ENCODE assay signal across 31 cellular contexts in genomic region chr15:23567921-23568320, GRCh38. TPM values are rescaled to one million over a fixed set of nuclear protein-coding genes. Genes with fewer than 3 reads are reported as not detected.
DNase-seq lines count a peak whose midpoint lies in the region; ATAC-seq and TF ChIP-seq lines count a peak whose summit lies in the region.
"Had no signal": no experiment of that assay in that cellular context is flagged by ENCODE, and none has a peak within 500 bp of the region (broad histone marks: within the 10 kb centered on the region; RNA-seq: fewer than 3 reads in every experiment).

No MANE protein-coding gene starts in this region.

- no peaks in the 10 kb centered on the region for H3K9me3 ChIP-seq in HAP-1
- H3K9me3 ChIP-seq: adrenal gland, thyroid gland, uterus had no signal

- intact Hi-C loops in left colon (cut with DNase I, micrococcal nuclease), result no loop called here

- H3K36me3 Mint-ChIP-seq in progenitor cell of endocrine pancreas (ENCODE audit: insufficient read depth), result peaks cover 10% of the 10 kb centered on the region
- H3K36me3 Mint-ChIP-seq: IgD-negative memory B cell had no signal

- H3K27me3 Mint-ChIP-seq in progenitor cell of endocrine pancreas, result no peaks in the 10 kb centered on the region
- H3K27me3 Mint-ChIP-seq: dendritic cell treated with granulocyte-macrophage colony-stimulating factor and Interleukin-4, amounts not matched to agents 40 ng/mL and 50 ng/mL, for 4 days; IgD-negative memory B cell had no signal

- in situ Hi-C loops in HAP-1 (cut with MboI; ENCODE audit: low sequenced_read_pairs), result no loop called here

- DNase-seq in NCI-H146 treated with DMSO at 0.1 percent for 48 hours (lab: John Stamatoyannopoulos, UW; ENCODE audit: unreplicated experiment), result peak; percentile 5
- no peak for DNase-seq in NCI-H146 (lab: John Stamatoyannopoulos, UW)
- peak; percentile 60 for DNase-seq in NCI-H1417 treated with DMSO at 0.1 percent for 48 hours (lab: John Stamatoyannopoulos, UW)
- DNase-seq in globus pallidus (ENCODE audit: low spot score), result peak; percentile 90
- no peak for DNase-seq in progenitor cell of endocrine pancreas (ENCODE audit: low spot score, unreplicated experiment)
- DNase-seq in left colon, result no peak
- DNase-seq in HAP-1 (ENCODE audit: low spot score in 2 of 2), result no peak
- DNase-seq: 8988T; activated T-cell treated with anti-CD3 and anti-CD28 coated beads, Interleukin-2, amount 50 U/mL, for 72 hours; adrenal gland; Calu3; foreskin keratinocyte; left cardiac atrium; mammary epithelial cell; NCI-H1436; NCI-H446; stimulated activated CD8-positive, alpha-beta memory T cell treated with anti-CD3 and anti-CD28 coated beads, Interleukin-4, amount 100 ng/mL, for 48 hours; thyroid gland; uterus had no signal

- ATAC-seq in GM18520 (IDR thresholded peaks at IDR 0.05; ENCODE audit: unreplicated experiment), result no peak
- no peak for ATAC-seq in left colon
- ATAC-seq: activated T-cell treated with anti-CD3 and anti-CD28 coated beads, Interleukin-2, amount 50 U/mL, for 72 hours; foreskin keratinocyte; GM23338; left cardiac atrium; Right ventricle myocardium inferior; sciatic nerve; SK-N-SH treated with all-trans-retinoic acid at 6 μM for 48 hours had no signal

- H3K27me3 ChIP-seq in HAP-1 (ENCODE audit: low read depth), result no peaks in the 10 kb centered on the region
- H3K27me3 ChIP-seq: foreskin keratinocyte, hepatocyte, thyroid gland, uterus had no signal

- H3K4me1 Mint-ChIP-seq in progenitor cell of endocrine pancreas (ENCODE audit: low read depth), result peaks cover 24% of the 10 kb centered on the region

- no peaks in the 10 kb centered on the region for H3K36me3 ChIP-seq in HAP-1 (replicated peaks)
- H3K36me3 ChIP-seq: adrenal gland, esophagus muscularis mucosa, thyroid gland, uterus had no signal

- H3K27ac Mint-ChIP-seq in progenitor cell of endocrine pancreas, result peak overlapping the region; percentile 79
- H3K27ac Mint-ChIP-seq: activated T-cell treated with anti-CD3 and anti-CD28 coated beads, Interleukin-2, amount 50 U/mL, for 72 hours; dendritic cell treated with granulocyte-macrophage colony-stimulating factor and Interleukin-4, amounts not matched to agents 40 ng/mL and 50 ng/mL, for 4 days; GM23338; IgD-negative memory B cell; stimulated activated naive CD8-positive, alpha-beta T cell treated with anti-CD3 and anti-CD28 coated beads, Interleukin-15, Interleukin-2, amounts not matched to agents 100 ng/mL and 50 ng/mL, for 24 hours; T-helper 1 cell treated with Interleukin-12 subunit alpha and Interleukin-12 subunit beta and Interleukin-4 antibody, amounts not matched to agents 30 μg/mL and 1 μg/mL, for 36 hours had no signal

- H3K4me1 ChIP-seq in HAP-1, result no peaks in the 10 kb centered on the region
- H3K4me1 ChIP-seq: adrenal gland, esophagus muscularis mucosa, foreskin keratinocyte, thyroid gland, uterus had no signal

- peaks cover 23% of the 10 kb centered on the region for H3K9me3 Mint-ChIP-seq in progenitor cell of endocrine pancreas (ENCODE audit: low read depth)
- H3K9me3 Mint-ChIP-seq: IgD-negative memory B cell had no signal

- H3K4me3 ChIP-seq in HAP-1, result no peak overlapping the region
- H3K4me3 ChIP-seq: adrenal gland, esophagus muscularis mucosa, GM23338, hepatocyte, thyroid gland, uterus had no signal

- TF ChIP-seq CTCF in progenitor cell of endocrine pancreas (IDR thresholded peaks at IDR 0.05; ENCODE audit: unreplicated experiment), result no peak

- no peak overlapping the region for H3K4me3 Mint-ChIP-seq in progenitor cell of endocrine pancreas (ENCODE audit: low read depth)
- H3K4me3 Mint-ChIP-seq: dendritic cell treated with granulocyte-macrophage colony-stimulating factor and Interleukin-4, amounts not matched to agents 40 ng/mL and 50 ng/mL, for 4 days; IgD-negative memory B cell; T-helper 1 cell treated with Interleukin-12 subunit alpha and Interleukin-12 subunit beta and Interleukin-4 antibody, amounts not matched to agents 30 μg/mL and 1 μg/mL, for 36 hours had no signal

RNA-seq across cellular contexts. Expression of gene MKRN3, which starts 2.4 kb away (rescaled TPM):
- total RNA-seq in progenitor cell of endocrine pancreas (0.24 and 0.46 TPM in 2 replicates), left colon (1 to 10 TPM in 1 of 2 donors, not detected in 1; 3.9 TPM)
- total RNA-seq: Calu3, GM23338, posterior vena cava had no signal

Comparison
In these comparisons a context has a peak if more than half of its experiments do, and no peak if none do; other contexts are left out.
1. DNase-seq: peak in NCI-H146 treated with DMSO at 0.1 percent for 48 hours (single experiment), NCI-H1417 treated with DMSO at 0.1 percent for 48 hours (single experiment) and globus pallidus (single experiment); none in NCI-H146 (single experiment), progenitor cell of endocrine pancreas (single experiment), left colon (0 of 2) and HAP-1 (0 of 2).